ENCODE assay signal across 28 cellular contexts in genomic region chr20:55159230-55159629, GRCh38.
"Had no signal": no experiment of that assay in that cellular context is flagged by ENCODE, and none has a peak within 500 bp of the region (broad histone marks: within the 10 kb centered on the region; RNA-seq: fewer than 3 reads in every experiment).

No MANE protein-coding gene starts in this region.

- H3K27me3 ChIP-seq: ascending aorta, breast epithelium, cardiac muscle cell, colonic mucosa, foreskin keratinocyte, gastrocnemius medialis, heart left ventricle had no signal

- ATAC-seq: activated CD4-positive, CD25-positive, alpha-beta regulatory T cell treated with anti-CD3 and anti-CD28 coated beads, Interleukin-2, amount 50 U/mL, for 24 hours; activated CD8-positive, alpha-beta T cell treated with anti-CD3 and anti-CD28 coated beads for 36 hours; activated naive CD4-positive, alpha-beta T cell treated with anti-CD3 and anti-CD28 coated beads, Interleukin-2, amount 50 U/mL, for 72 hours; activated T-cell treated with anti-CD3 and anti-CD28 coated beads, Interleukin-2, amount 50 U/mL, for 72 hours; gastrocnemius medialis; heart left ventricle; T-cell; T-helper 17 cell had no signal

- H3K36me3 ChIP-seq: ascending aorta, breast epithelium, cardiac muscle cell, colonic mucosa, gastrocnemius medialis, heart left ventricle, WERI-Rb-1 had no signal

- H3K9me3 ChIP-seq: ascending aorta, breast epithelium, colonic mucosa, gastrocnemius medialis had no signal

- H3K4me3 ChIP-seq: ascending aorta, breast epithelium, cardiac muscle cell, colonic mucosa, gastrocnemius medialis, heart left ventricle had no signal

- DNase-seq: activated B cell treated with CpG ODN at 0.5 μM for 24 hours; activated CD4-positive, alpha-beta T cell treated with anti-CD3 and anti-CD28 coated beads for 48 hours; activated CD4-positive, alpha-beta T cell treated with anti-CD3 and anti-CD28 coated beads, Interleukin-2, amount 50 U/mL, for 1 hour; activated CD4-positive, alpha-beta T cell treated with anti-CD3 and anti-CD28 coated beads, Interleukin-2, amount 50 U/mL, for 48 hours; activated CD8-positive, alpha-beta memory T cell treated with anti-CD3 and anti-CD28 coated beads for 24 hours; activated CD8-positive, alpha-beta T cell treated with anti-CD3 and anti-CD28 coated beads for 36 hours; activated gamma-delta T cell; activated naive CD4-positive, alpha-beta T cell; activated naive CD4-positive, alpha-beta T cell treated with anti-CD3 and anti-CD28 coated beads, Interleukin-2, amount 10 ng/mL, durations not matched to agents 7 days and 5 days; activated naive CD8-positive, alpha-beta T cell treated with anti-CD3 and anti-CD28 coated beads, Interleukin-2, amount 10 ng/mL, durations not matched to agents 7 days and 5 days; activated T-cell treated with anti-CD3 and anti-CD28 coated beads, Interleukin-2, amount 50 U/mL, for 72 hours; central memory CD4-positive, alpha-beta T cell; cerebellar nuclear complex; colonic mucosa; effector CD8-positive, alpha-beta T cell; gastrocnemius medialis; glutamatergic neuron; heart left ventricle; SW 1271; T-cell; T-helper 17 cell; WERI-Rb-1 had no signal

- H3K27ac ChIP-seq: ascending aorta, breast epithelium, cardiac muscle cell, colonic mucosa, foreskin keratinocyte, gastrocnemius medialis, heart left ventricle, WERI-Rb-1 had no signal

- H3K4me1 ChIP-seq: ascending aorta, breast epithelium, colonic mucosa, gastrocnemius medialis, heart left ventricle had no signal
